19 cellular contexts compared by ENCODE assay signal in the genomic region with DNA sequence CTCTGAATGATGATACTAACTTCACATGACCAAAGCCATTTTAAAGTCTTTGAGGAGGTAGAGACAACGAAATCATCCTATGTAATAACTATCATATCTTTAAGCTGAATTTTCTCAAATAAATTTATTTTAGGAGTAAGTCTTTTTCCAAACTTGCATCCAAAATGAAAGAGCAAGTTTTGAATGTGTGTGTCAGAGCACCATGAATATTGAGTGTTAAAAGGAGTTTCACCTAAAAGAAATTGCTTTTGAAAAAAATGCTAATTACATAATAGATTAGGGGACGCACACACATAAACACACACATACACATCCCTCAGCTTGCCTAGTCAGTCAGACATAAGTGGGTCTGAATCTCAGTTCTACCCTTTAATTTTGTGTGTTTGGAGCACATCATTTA.
"Had no signal": no experiment of that assay in that cellular context is flagged by ENCODE, and none has a peak within 500 bp of the region (broad histone marks: within the 10 kb centered on the region; RNA-seq: fewer than 3 reads in every experiment).

No MANE protein-coding gene starts in this region.

- ATAC-seq: body of pancreas, foreskin keratinocyte, lower lobe of right lung had no signal

- H3K4me3 ChIP-seq: body of pancreas, cardiac muscle cell, lower lobe of right lung, prostate gland, right atrium auricular region, spleen, transverse colon had no signal

- H3K36me3 ChIP-seq: cardiac muscle cell, lower lobe of right lung, prostate gland, right atrium auricular region, spleen, transverse colon had no signal

- H3K4me1 ChIP-seq: body of pancreas, foreskin keratinocyte, lower lobe of right lung, prostate gland, spleen, transverse colon had no signal

- H3K9me3 ChIP-seq: body of pancreas, lower lobe of right lung, prostate gland, right atrium auricular region, spleen, transverse colon had no signal

- DNase-seq: activated CD4-positive, alpha-beta memory T cell treated with anti-CD3 and anti-CD28 coated beads for 36 hours; activated CD4-positive, alpha-beta T cell treated with anti-CD3 and anti-CD28 coated beads for 48 hours; activated naive CD4-positive, alpha-beta T cell treated with anti-CD3 and anti-CD28 coated beads for 36 hours; activated naive CD8-positive, alpha-beta T cell treated with anti-CD3 and anti-CD28 coated beads, Interleukin-2, amount 10 ng/mL, durations not matched to agents 7 days and 5 days; activated T-cell treated with anti-CD3 and anti-CD28 coated beads, Interleukin-2, amount 50 U/mL, for 48 hours; anterior cingulate cortex; body of pancreas; effector CD8-positive, alpha-beta T cell; foreskin keratinocyte; kidney; lower lobe of right lung; naive B cell; spleen; stimulated activated CD4-positive, alpha-beta T cell treated with anti-CD3 and anti-CD28 coated beads, Interleukin-4, amount 100 ng/mL, for 24 hours; stimulated activated naive CD4-positive, alpha-beta T cell treated with Interleukin-2 at 50 U/mL for 16 hours; transverse colon had no signal

- H3K27me3 ChIP-seq: body of pancreas, cardiac muscle cell, right atrium auricular region, transverse colon had no signal

- H3K27ac ChIP-seq: body of pancreas, cardiac muscle cell, foreskin keratinocyte, lower lobe of right lung, prostate gland, right atrium auricular region, spleen, transverse colon had no signal
